8 cellular contexts compared by ENCODE assay signal in the genomic region with DNA sequence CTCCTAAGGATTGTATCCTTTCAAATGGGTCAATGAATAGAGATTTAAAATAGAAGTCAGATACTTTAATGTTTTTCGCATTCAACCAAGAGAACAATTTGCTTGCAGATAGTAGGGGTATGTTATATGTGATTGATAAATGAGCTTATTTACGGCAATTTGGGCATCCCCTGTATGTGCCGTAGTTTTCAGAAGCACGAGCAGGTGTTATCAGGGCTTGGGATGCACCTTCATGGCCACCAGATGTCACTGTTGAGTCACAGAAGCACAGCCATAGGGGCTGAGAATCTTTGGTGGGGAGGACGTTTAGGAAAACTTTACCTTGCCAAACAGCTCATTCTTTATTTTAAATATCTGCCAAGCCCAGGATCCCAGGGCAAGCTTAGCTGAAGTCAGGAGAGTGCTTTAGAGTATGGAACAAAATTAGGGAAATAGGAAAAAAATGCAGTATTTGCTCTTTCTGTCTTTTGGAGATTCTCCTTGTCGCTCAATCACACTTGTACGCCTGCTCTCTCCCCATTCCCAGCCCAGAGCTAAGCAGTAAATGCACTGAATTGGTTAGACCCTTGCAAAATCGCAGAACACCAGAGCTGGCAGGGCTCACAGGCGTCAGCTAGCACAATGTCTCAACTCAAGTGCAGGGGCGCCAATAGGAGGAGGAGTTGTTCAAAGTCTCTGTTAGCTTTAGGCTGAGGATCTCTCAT.
A peak's percentile ranks its signal among the peaks of the same experiment; 100 is the strongest.
DNase-seq lines count a peak whose midpoint lies in the region; ATAC-seq, FAIRE-seq and TF ChIP-seq lines count a peak whose summit lies in the region.

No MANE protein-coding gene starts in this region.

- TF ChIP-seq CTCF in GM13976 (IDR thresholded peaks at IDR 0.05; ENCODE audit: borderline replicate concordance, control extremely low read depth, extremely low read depth, insufficient read depth, missing control alignments) (peak; percentile 90), retinal pigment epithelial cell (conservative IDR thresholded peaks at IDR 0.05; ENCODE audit: low read depth, low read length) (peak; percentile 98)

- in situ Hi-C loops in ACHN (cut with HindIII; ENCODE audit: low pct_ligation_motif_present, low pct_unique_long_range_greater_than_20kb, low sequenced_read_pairs), result no loop called here
- in situ Hi-C loops in GM13976 (cut with MboI; ENCODE audit: low sequenced_read_pairs, unreplicated experiment), result no loop called here

- H3K4me3 Mint-ChIP-seq in activated naive CD8-positive, alpha-beta T cell treated with anti-CD3 and anti-CD28 coated beads, Interleukin-2, amount 50 U/mL, for 24 hours, result no peak overlapping the region

- DNase-seq in ACHN (peak; percentile 62), GM13976 (ENCODE audit: low spot score) (peak; percentile 36), HTR-8/SVneo (ENCODE audit: insufficient read length, low spot score) (peak; percentile 66), left cardiac atrium (peak; percentile 46), retinal pigment epithelial cell (ENCODE audit: low read depth) (no peak)
- peak; percentile 51 for DNase-seq in activated naive CD8-positive, alpha-beta T cell treated with anti-CD3 and anti-CD28 coated beads, Interleukin-2, amount 50 U/mL, for 24 hours

- H3K36me3 Mint-ChIP-seq in activated naive CD8-positive, alpha-beta T cell treated with anti-CD3 and anti-CD28 coated beads, Interleukin-2, amount 50 U/mL, for 24 hours (ENCODE audit: low read depth), result no peaks in the 10 kb centered on the region

- H3K4me1 Mint-ChIP-seq in activated naive CD8-positive, alpha-beta T cell treated with anti-CD3 and anti-CD28 coated beads, Interleukin-2, amount 50 U/mL, for 24 hours, result no peaks in the 10 kb centered on the region

- FAIRE-seq in HTR-8/SVneo (lab: Jason Lieb, UNC), result peak; percentile 59

- no peak overlapping the region for H3K27ac Mint-ChIP-seq in activated naive CD8-positive, alpha-beta T cell treated with anti-CD3 and anti-CD28 coated beads, Interleukin-2, amount 50 U/mL, for 24 hours

- H3K9me3 Mint-ChIP-seq in activated naive CD8-positive, alpha-beta T cell treated with anti-CD3 and anti-CD28 coated beads, Interleukin-2, amount 50 U/mL, for 24 hours, result peaks cover 20% of the 10 kb centered on the region

- intact Hi-C loops in left cardiac atrium (cut with DNase I), result loop anchor here (1.0 to 10.0 kb wide), 4 partner anchors 81 to 319 kb away; no protein-coding TSS in a partner anchor

- peaks cover 18% of the 10 kb centered on the region for H3K27me3 Mint-ChIP-seq in activated naive CD8-positive, alpha-beta T cell treated with anti-CD3 and anti-CD28 coated beads, Interleukin-2, amount 50 U/mL, for 24 hours

- H3K4me3 ChIP-seq in retinal pigment epithelial cell (ENCODE audit: low read length), result no peak overlapping the region

- ATAC-seq in SK-N-SH treated with all-trans-retinoic acid at 6 μM for 48 hours (peak; percentile 96), left cardiac atrium (peak; percentile 89 to 92), HG03139 (IDR thresholded peaks at IDR 0.05; ENCODE audit: unreplicated experiment) (no peak)
- peak; percentile 57 for ATAC-seq in activated naive CD8-positive, alpha-beta T cell treated with anti-CD3 and anti-CD28 coated beads, Interleukin-2, amount 50 U/mL, for 24 hours

TF ChIP-seq in SK-N-SH treated with all-trans-retinoic acid at 6 μM for 48 hours, 23 proteins besides CTCF, POLR2A, EP300 and RAD21:
- TF ChIP-seq ESRRG (CRISPR knock-in tag; IDR thresholded peaks at IDR 0.05) (no peak), TCF4 (CRISPR knock-in tag; IDR thresholded peaks at IDR 0.05; ENCODE audit: borderline replicate concordance) (no peak), ISL1 (CRISPR knock-in tag; IDR thresholded peaks at IDR 0.05) (no peak), SNAI2 (CRISPR knock-in tag; IDR thresholded peaks at IDR 0.05) (no peak)
- TF ChIP-seq, protein P1, sequence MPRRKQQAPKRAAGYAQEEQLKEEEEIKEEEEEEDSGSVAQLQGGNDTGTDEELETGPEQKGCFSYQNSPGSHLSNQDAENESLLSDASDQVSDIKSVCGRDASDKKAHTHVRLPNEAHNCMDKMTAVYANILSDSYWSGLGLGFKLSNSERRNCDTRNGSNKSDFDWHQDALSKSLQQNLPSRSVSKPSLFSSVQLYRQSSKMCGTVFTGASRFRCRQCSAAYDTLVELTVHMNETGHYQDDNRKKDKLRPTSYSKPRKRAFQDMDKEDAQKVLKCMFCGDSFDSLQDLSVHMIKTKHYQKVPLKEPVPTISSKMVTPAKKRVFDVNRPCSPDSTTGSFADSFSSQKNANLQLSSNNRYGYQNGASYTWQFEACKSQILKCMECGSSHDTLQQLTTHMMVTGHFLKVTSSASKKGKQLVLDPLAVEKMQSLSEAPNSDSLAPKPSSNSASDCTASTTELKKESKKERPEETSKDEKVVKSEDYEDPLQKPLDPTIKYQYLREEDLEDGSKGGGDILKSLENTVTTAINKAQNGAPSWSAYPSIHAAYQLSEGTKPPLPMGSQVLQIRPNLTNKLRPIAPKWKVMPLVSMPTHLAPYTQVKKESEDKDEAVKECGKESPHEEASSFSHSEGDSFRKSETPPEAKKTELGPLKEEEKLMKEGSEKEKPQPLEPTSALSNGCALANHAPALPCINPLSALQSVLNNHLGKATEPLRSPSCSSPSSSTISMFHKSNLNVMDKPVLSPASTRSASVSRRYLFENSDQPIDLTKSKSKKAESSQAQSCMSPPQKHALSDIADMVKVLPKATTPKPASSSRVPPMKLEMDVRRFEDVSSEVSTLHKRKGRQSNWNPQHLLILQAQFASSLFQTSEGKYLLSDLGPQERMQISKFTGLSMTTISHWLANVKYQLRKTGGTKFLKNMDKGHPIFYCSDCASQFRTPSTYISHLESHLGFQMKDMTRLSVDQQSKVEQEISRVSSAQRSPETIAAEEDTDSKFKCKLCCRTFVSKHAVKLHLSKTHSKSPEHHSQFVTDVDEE (CRISPR knock-in tag; IDR thresholded peaks at IDR 0.05), result no peak
